25 cellular contexts compared by ENCODE assay signal in the genomic region with DNA sequence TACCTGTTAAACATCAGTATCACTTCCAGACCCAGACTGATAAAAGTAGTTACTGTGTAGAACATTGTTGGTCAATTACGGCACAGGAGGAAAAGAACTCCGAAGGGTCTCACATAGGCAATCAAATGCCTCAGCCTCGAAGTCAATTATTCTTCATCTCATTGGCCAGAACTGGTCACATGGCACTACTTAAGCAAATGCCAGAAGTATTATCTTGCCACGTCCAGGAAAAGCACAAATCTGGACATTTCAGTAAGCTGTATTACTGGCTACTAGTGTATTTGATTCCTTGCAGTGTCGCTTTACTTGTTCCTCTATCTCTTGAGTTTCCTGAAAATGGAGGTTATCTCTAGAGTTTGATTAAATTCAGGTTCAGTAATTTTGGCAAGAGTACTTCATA. TPM values are rescaled to one million over a fixed set of nuclear protein-coding genes. Genes with fewer than 3 reads are reported as not detected.
"Had no signal": no experiment of that assay in that cellular context is flagged by ENCODE, and none has a peak within 500 bp of the region (broad histone marks: within the 10 kb centered on the region; RNA-seq: fewer than 3 reads in every experiment).

No MANE protein-coding gene starts in this region.

- H3K27me3 Mint-ChIP-seq: activated naive CD8-positive, alpha-beta T cell treated with anti-CD3 and anti-CD28 coated beads, Interleukin-2, amount 50 U/mL, for 24 hours; activated T-helper 17 cell treated with anti-CD3 and anti-CD28 coated beads, Interleukin-2, amount 50 U/mL, for 72 hours; central memory CD8-positive, alpha-beta T cell; naive thymus-derived CD8-positive, alpha-beta T cell; T-cell had no signal

- H3K36me3 ChIP-seq: ovary had no signal

- FAIRE-seq: endometrium had no signal

- H3K9me3 Mint-ChIP-seq: activated naive CD8-positive, alpha-beta T cell treated with anti-CD3 and anti-CD28 coated beads, Interleukin-2, amount 50 U/mL, for 24 hours; activated T-helper 17 cell treated with anti-CD3 and anti-CD28 coated beads, Interleukin-2, amount 50 U/mL, for 72 hours; central memory CD8-positive, alpha-beta T cell; immature natural killer cell; naive thymus-derived CD8-positive, alpha-beta T cell; T-cell had no signal

- H3K4me3 ChIP-seq: heart right ventricle, ovary, smooth muscle cell, thoracic aorta, upper lobe of left lung had no signal

- H3K4me3 Mint-ChIP-seq: activated naive CD8-positive, alpha-beta T cell treated with anti-CD3 and anti-CD28 coated beads, Interleukin-2, amount 50 U/mL, for 24 hours; central memory CD8-positive, alpha-beta T cell; immature natural killer cell; naive thymus-derived CD8-positive, alpha-beta T cell; T-cell had no signal

- H3K9me3 ChIP-seq: heart right ventricle, ovary, thoracic aorta, upper lobe of left lung had no signal

- ATAC-seq: heart right ventricle; naive thymus-derived CD8-positive, alpha-beta T cell; sciatic nerve; T-cell had no signal

- H3K27ac Mint-ChIP-seq: activated naive CD8-positive, alpha-beta T cell treated with anti-CD3 and anti-CD28 coated beads, Interleukin-2, amount 50 U/mL, for 24 hours had no signal

- H3K27ac ChIP-seq: brain microvascular endothelial cell, heart right ventricle, ovary, thoracic aorta, upper lobe of left lung had no signal

- H3K27me3 ChIP-seq: brain microvascular endothelial cell, heart right ventricle, ovary, upper lobe of left lung had no signal

- DNase-seq: activated CD4-positive, alpha-beta T cell treated with anti-CD3 and anti-CD28 coated beads, Interleukin-2, amount 50 U/mL, for 1 hour; activated CD4-positive, CD25-positive, alpha-beta regulatory T cell treated with anti-CD3 and anti-CD28 coated beads, Interleukin-2, amount 50 U/mL, for 72 hours; activated naive CD4-positive, alpha-beta T cell treated with Interleukin-2 at 50 U/mL for 16 hours; activated naive CD8-positive, alpha-beta T cell treated with anti-CD3 and anti-CD28 coated beads, Interleukin-2, amount 50 U/mL, for 24 hours; activated T-cell treated with anti-CD3 and anti-CD28 coated beads, Interleukin-2, amount 50 U/mL, for 1 hour; anterior cingulate cortex; brain microvascular endothelial cell; cortex of kidney; heart right ventricle; immature natural killer cell; mesendoderm; naive thymus-derived CD8-positive, alpha-beta T cell; ovary; stimulated activated CD4-positive, alpha-beta T cell treated with anti-CD3 and anti-CD28 coated beads, Interleukin-4, amount 100 ng/mL, for 1 hour; T-cell; T1000; upper lobe of left lung had no signal

- H3K4me1 ChIP-seq: heart right ventricle, upper lobe of left lung had no signal

RNA-seq across cellular contexts. Expression of a gene that starts 24.4 kb away (rescaled TPM):
- total RNA-seq: activated T-helper 17 cell treated with anti-CD3 and anti-CD28 coated beads, Interleukin-2, amount 50 U/mL, for 72 hours; heart right ventricle; lower leg skin; naive thymus-derived CD8-positive, alpha-beta T cell; pulmonary artery endothelial cell; sciatic nerve; smooth muscle cell; T-cell; thoracic aorta had no signal
- polyA plus RNA-seq: heart right ventricle; naive thymus-derived CD8-positive, alpha-beta T cell; ovary had no signal
